23 cellular contexts compared by ENCODE assay signal in genomic region chr4:82447886-82448285, GRCh38. TPM values are rescaled to one million over a fixed set of nuclear protein-coding genes. Genes with fewer than 3 reads are reported as not detected.
DNase-seq lines count a peak whose midpoint lies in the region; ATAC-seq and TF ChIP-seq lines count a peak whose summit lies in the region.
"Had no signal": no experiment of that assay in that cellular context is flagged by ENCODE, and none has a peak within 500 bp of the region (broad histone marks: within the 10 kb centered on the region; RNA-seq: fewer than 3 reads in every experiment).

No MANE protein-coding gene starts in this region.

- WGBS in hepatocyte (ENCODE audit: low lambda C conversion rate, missing lambda C conversion rate) = 100% methylated on average over 1 of the region's 1 CpG

- no peaks in the 10 kb centered on the region for H3K27me3 Mint-ChIP-seq in T-helper 1 cell treated with Interleukin-12 subunit alpha and Interleukin-12 subunit beta and Interleukin-4 antibody, amounts not matched to agents 30 μg/mL and 1 μg/mL, for 36 hours (ENCODE audit: low read depth)
- H3K27me3 Mint-ChIP-seq in central memory CD8-positive, alpha-beta T cell = no peaks in the 10 kb centered on the region
- peaks cover 0 to under 1% (median 0%) of the 10 kb centered on the region in 3 donors for H3K27me3 Mint-ChIP-seq in immature natural killer cell (ENCODE audit: low read depth in 3 of 3)

- H3K27ac ChIP-seq in VCaP (peak overlapping the region; percentile 30), osteoblast (ENCODE audit: low read depth, low read length) (no peak overlapping the region), hepatocyte (no peak overlapping the region)
- H3K27ac ChIP-seq: 22Rv1, C4-2B, HL-60, KMS-11 had no signal

- H3K9me3 ChIP-seq in osteoblast (ENCODE audit: low read depth, low read length) (no peaks in the 10 kb centered on the region), hepatocyte (ENCODE audit: low read depth) (no peaks in the 10 kb centered on the region)

- H3K4me3 ChIP-seq in osteoblast (ENCODE audit: insufficient read depth, low read length) (no peak overlapping the region), hepatocyte (no peak overlapping the region)

- H3K9me2 ChIP-seq in hepatocyte (replicated peaks; ENCODE audit: insufficient read depth) = no peaks in the 10 kb centered on the region

- H3K36me3 ChIP-seq in osteoblast (ENCODE audit: insufficient read depth, low read length) = peaks cover 18% of the 10 kb centered on the region
- no peaks in the 10 kb centered on the region for H3K36me3 ChIP-seq in hepatocyte (replicated peaks; ENCODE audit: insufficient read depth, low read depth)

- peak overlapping the region; percentile 1 for H3K27ac Mint-ChIP-seq in T-helper 1 cell treated with Interleukin-12 subunit alpha and Interleukin-12 subunit beta and Interleukin-4 antibody, amounts not matched to agents 30 μg/mL and 1 μg/mL, for 36 hours
- peak overlapping the region; percentile 13 for H3K27ac Mint-ChIP-seq in central memory CD8-positive, alpha-beta T cell (ENCODE audit: low read depth)
- peak overlapping the region in 2 of 6 donors; percentile 10 to 22 for H3K27ac Mint-ChIP-seq in immature natural killer cell

- peaks cover 54% of the 10 kb centered on the region for H3K79me2 ChIP-seq in osteoblast (ENCODE audit: insufficient read depth, low read length)
- peaks cover 44% of the 10 kb centered on the region for H3K79me2 ChIP-seq in hepatocyte

- H4K20me1 ChIP-seq in osteoblast (ENCODE audit: insufficient read depth, low read length) (no peaks in the 10 kb centered on the region), hepatocyte (ENCODE audit: insufficient read depth, poor library complexity, severe bottlenecking) (peaks cover 5% of the 10 kb centered on the region)

- TF ChIP-seq CTCF in VCaP (conservative IDR thresholded peaks at IDR 0.05) (no peak), osteoblast (IDR thresholded peaks at IDR 0.05; ENCODE audit: extremely low read depth, low read depth, low read length) (no peak), hepatocyte (IDR thresholded peaks at IDR 0.05; ENCODE audit: poor library complexity) (no peak)

- no peak overlapping the region for H3K4me3 Mint-ChIP-seq in T-helper 1 cell treated with Interleukin-12 subunit alpha and Interleukin-12 subunit beta and Interleukin-4 antibody, amounts not matched to agents 30 μg/mL and 1 μg/mL, for 36 hours
- no peak overlapping the region for H3K4me3 Mint-ChIP-seq in central memory CD8-positive, alpha-beta T cell
- no peak overlapping the region for H3K4me3 Mint-ChIP-seq in immature natural killer cell
- H3K4me3 Mint-ChIP-seq: H9 had no signal

- H3K4me1 ChIP-seq in osteoblast (ENCODE audit: insufficient read depth, low read length) (no peaks in the 10 kb centered on the region), hepatocyte (ENCODE audit: insufficient read depth) (no peaks in the 10 kb centered on the region)

- H2AFZ ChIP-seq in osteoblast (ENCODE audit: low read length) (no peak overlapping the region), hepatocyte (no peak overlapping the region)

- no peaks in the 10 kb centered on the region for H3K9me3 Mint-ChIP-seq in T-helper 1 cell treated with Interleukin-12 subunit alpha and Interleukin-12 subunit beta and Interleukin-4 antibody, amounts not matched to agents 30 μg/mL and 1 μg/mL, for 36 hours
- no peaks in the 10 kb centered on the region for H3K9me3 Mint-ChIP-seq in central memory CD8-positive, alpha-beta T cell
- no peaks in the 10 kb centered on the region for H3K9me3 Mint-ChIP-seq in immature natural killer cell
- H3K9me3 Mint-ChIP-seq: H9 had no signal

- H3K4me1 Mint-ChIP-seq in T-helper 1 cell treated with Interleukin-12 subunit alpha and Interleukin-12 subunit beta and Interleukin-4 antibody, amounts not matched to agents 30 μg/mL and 1 μg/mL, for 36 hours (ENCODE audit: low read depth) = peaks cover 8% of the 10 kb centered on the region
- H3K4me1 Mint-ChIP-seq in central memory CD8-positive, alpha-beta T cell = peaks cover 14% of the 10 kb centered on the region
- peaks cover 7 to 34% of the 10 kb centered on the region in 2 donors for H3K4me1 Mint-ChIP-seq in immature natural killer cell
- H3K4me1 Mint-ChIP-seq: H9 had no signal

- ATAC-seq in central memory CD8-positive, alpha-beta T cell (replicated peaks; ENCODE audit: extremely low read depth, poor library complexity, severe bottlenecking) = no peak

- H3K4me2 ChIP-seq in osteoblast (ENCODE audit: insufficient read depth, low read length) (no peak overlapping the region), hepatocyte (no peak overlapping the region)
- H3K4me2 ChIP-seq: KMS-11 had no signal

- H3K27me3 ChIP-seq in osteoblast (ENCODE audit: insufficient read depth, low read length) (no peaks in the 10 kb centered on the region), hepatocyte (no peaks in the 10 kb centered on the region)

- H3K36me3 Mint-ChIP-seq in T-helper 1 cell treated with Interleukin-12 subunit alpha and Interleukin-12 subunit beta and Interleukin-4 antibody, amounts not matched to agents 30 μg/mL and 1 μg/mL, for 36 hours (ENCODE audit: low read depth) = peaks cover 39% of the 10 kb centered on the region
- peaks cover 53% of the 10 kb centered on the region for H3K36me3 Mint-ChIP-seq in central memory CD8-positive, alpha-beta T cell (ENCODE audit: insufficient read depth)
- H3K36me3 Mint-ChIP-seq in immature natural killer cell = peaks cover 11 to 31% (median 26%) of the 10 kb centered on the region in 3 donors

- DNase-seq in T-helper 1 cell (no peak), osteoblast (ENCODE audit: insufficient read length, low spot score, missing footprints) (peak; percentile 58), immature natural killer cell (no peak), hepatocyte (ENCODE audit: low spot score) (no peak), NCI-H526 (lab: John Stamatoyannopoulos, UW) (no peak)
- DNase-seq in central memory CD8-positive, alpha-beta T cell (ENCODE audit: low spot score in 2 of 2) = no peak
- DNase-seq: AML-193, COR-L47, DMS 273 treated with DMSO at 0.1 percent for 48 hours, DND-41, H9, NCI-H1417, NCI-H187, NCI-H2107, NCI-H510A, NCI-H82, OCI-M1 had no signal

RNA-seq across cellular contexts. Expression of gene ENOPH1, which starts 17.5 kb away (rescaled TPM):
- 35.4 and 38.4 TPM in 2 replicates for total RNA-seq in osteoblast
- 10 to 100 TPM; 48.5 to 53.7 (median 53.2) TPM for polyA plus RNA-seq in immature natural killer cell
- total RNA-seq in hepatocyte = 51.9 and 59.6 TPM in 2 replicates
- 27.4 and 35.9 TPM in 2 replicates for polyA plus RNA-seq in hepatocyte

RNA-seq across cellular contexts. Expression of gene HNRNPDL, which starts 17.6 kb away (rescaled TPM):
- total RNA-seq in osteoblast = 142 and 143 TPM in 2 replicates
- polyA plus RNA-seq in immature natural killer cell = 100 to 1,000 TPM; 176 to 312 (median 204) TPM
- 268 and 272 TPM in 2 replicates for total RNA-seq in hepatocyte
- polyA plus RNA-seq in hepatocyte = 170 and 187 TPM in 2 replicates
